39 cellular contexts compared by ENCODE assay signal in the genomic region with DNA sequence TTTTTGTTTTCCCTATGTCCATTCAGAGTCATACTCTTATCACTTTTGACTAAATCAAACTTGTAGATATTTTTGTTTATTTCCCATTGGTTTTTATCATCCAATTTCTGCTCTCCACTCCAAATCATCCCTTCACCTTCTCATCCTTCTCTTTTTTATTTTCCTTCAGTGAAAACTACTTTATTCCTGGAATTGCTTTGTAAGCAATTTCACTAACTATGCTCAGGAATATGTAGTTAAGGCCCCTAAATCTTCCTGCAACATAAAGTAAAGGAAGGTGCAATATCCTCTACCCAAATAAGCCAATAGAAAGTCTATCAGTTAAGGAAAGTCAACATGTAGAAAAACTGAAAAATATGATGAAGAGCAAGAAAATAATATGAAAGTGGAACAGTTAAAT.
"Had no signal": no experiment of that assay in that cellular context is flagged by ENCODE, and none has a peak within 500 bp of the region (broad histone marks: within the 10 kb centered on the region; RNA-seq: fewer than 3 reads in every experiment).

No MANE protein-coding gene starts in this region.

- H3K9me3 Mint-ChIP-seq: activated naive CD4-positive, alpha-beta T cell treated with anti-CD3 and anti-CD28 coated beads, Interleukin-2, amount 10 ng/mL, durations not matched to agents 7 days and 5 days; activated naive CD4-positive, alpha-beta T cell treated with anti-CD3 and anti-CD28 coated beads, Interleukin-2, amount 50 U/mL, for 24 hours; activated naive CD8-positive, alpha-beta T cell treated with anti-CD3 and anti-CD28 coated beads, Interleukin-2, amount 50 U/mL, for 24 hours; activated T-cell treated with anti-CD3 and anti-CD28 coated beads, Interleukin-2, amount 50 U/mL, for 24 hours; activated T-cell treated with anti-CD3 and anti-CD28 coated beads, Interleukin-2, amount 50 U/mL, for 4 hours; activated T-helper 17 cell treated with anti-CD3 and anti-CD28 coated beads, Interleukin-2, amount 50 U/mL, for 72 hours had no signal

- H3K27ac Mint-ChIP-seq: activated naive CD4-positive, alpha-beta T cell treated with anti-CD3 and anti-CD28 coated beads for 36 hours; activated naive CD4-positive, alpha-beta T cell treated with anti-CD3 and anti-CD28 coated beads, Interleukin-2, amount 10 ng/mL, durations not matched to agents 7 days and 5 days; activated naive CD4-positive, alpha-beta T cell treated with anti-CD3 and anti-CD28 coated beads, Interleukin-2, amount 50 U/mL, for 24 hours; activated naive CD4-positive, alpha-beta T cell treated with anti-CD3 and anti-CD28 coated beads, Interleukin-2, amount 50 U/mL, for 72 hours; activated naive CD8-positive, alpha-beta T cell; activated naive CD8-positive, alpha-beta T cell treated with anti-CD3 and anti-CD28 coated beads for 36 hours; activated naive CD8-positive, alpha-beta T cell treated with anti-CD3 and anti-CD28 coated beads, Interleukin-2, amount 10 ng/mL, durations not matched to agents 7 days and 5 days; activated naive CD8-positive, alpha-beta T cell treated with anti-CD3 and anti-CD28 coated beads, Interleukin-2, amount 50 U/mL, for 24 hours; activated T-cell treated with anti-CD3 and anti-CD28 coated beads, Interleukin-2, amount 50 U/mL, for 24 hours; activated T-cell treated with anti-CD3 and anti-CD28 coated beads, Interleukin-2, amount 50 U/mL, for 72 hours; activated T-helper 1 cell treated with anti-CD3 and anti-CD28 coated beads, Interleukin-12 subunit alpha, Interleukin-12 subunit beta, Interleukin-2, Interleukin-4 antibody, amounts not matched to agents 30 ng/mL and 10 ng/mL and 1 ng/mL, durations not matched to agents 14 hours and 24 hours and 36 hours; activated T-helper 17 cell treated with anti-CD3 and anti-CD28 coated beads, Interleukin-2, amount 50 U/mL, for 72 hours; activated T-helper 2 cell treated with anti-CD3 and anti-CD28 coated beads, Interferon-gamma antibody, Interleukin-2, Interleukin-4, amounts not matched to agents 10 μg/mL and 5 μg/mL and 100 μg/mL, durations not matched to agents 14 hours and 24 hours and 36 hours; brain had no signal

- H3K4me1 ChIP-seq: adrenal gland, ascending aorta, body of pancreas, breast epithelium had no signal

- H3K27ac ChIP-seq: adrenal gland, ascending aorta, body of pancreas, brain microvascular endothelial cell, breast epithelium, cardiac muscle cell had no signal

- H3K4me3 ChIP-seq: adrenal gland, ascending aorta, body of pancreas, breast epithelium, cardiac muscle cell had no signal

- ATAC-seq: activated naive CD4-positive, alpha-beta T cell treated with anti-CD3 and anti-CD28 coated beads, Interleukin-2, amount 50 U/mL, for 72 hours; activated naive CD8-positive, alpha-beta T cell treated with anti-CD3 and anti-CD28 coated beads, Interleukin-2, amount 50 U/mL, for 24 hours; activated T-cell treated with anti-CD3 and anti-CD28 coated beads, Interleukin-2, amount 50 U/mL, for 4 hours; activated T-cell treated with anti-CD3 and anti-CD28 coated beads, Interleukin-2, amount 50 U/mL, for 72 hours; activated T-helper 17 cell treated with anti-CD3 and anti-CD28 coated beads, Interleukin-2, amount 50 U/mL, for 72 hours; body of pancreas had no signal

- H3K36me3 ChIP-seq: adrenal gland, ascending aorta, brain microvascular endothelial cell, breast epithelium, cardiac muscle cell had no signal

- H3K27me3 ChIP-seq: adrenal gland, ascending aorta, body of pancreas, brain microvascular endothelial cell, breast epithelium, cardiac muscle cell had no signal

- H3K9me3 ChIP-seq: adrenal gland, ascending aorta, body of pancreas, breast epithelium had no signal

- H3K36me3 Mint-ChIP-seq: activated naive CD4-positive, alpha-beta T cell treated with anti-CD3 and anti-CD28 coated beads, Interleukin-2, amount 10 ng/mL, durations not matched to agents 7 days and 5 days; activated naive CD4-positive, alpha-beta T cell treated with anti-CD3 and anti-CD28 coated beads, Interleukin-2, amount 50 U/mL, for 24 hours; activated naive CD4-positive, alpha-beta T cell treated with anti-CD3 and anti-CD28 coated beads, Interleukin-2, amount 50 U/mL, for 72 hours; activated naive CD8-positive, alpha-beta T cell; activated naive CD8-positive, alpha-beta T cell treated with anti-CD3 and anti-CD28 coated beads for 36 hours; activated naive CD8-positive, alpha-beta T cell treated with anti-CD3 and anti-CD28 coated beads, Interleukin-2, amount 10 ng/mL, durations not matched to agents 7 days and 5 days; brain had no signal

- H3K4me3 Mint-ChIP-seq: activated naive CD4-positive, alpha-beta T cell treated with anti-CD3 and anti-CD28 coated beads for 36 hours; activated naive CD4-positive, alpha-beta T cell treated with anti-CD3 and anti-CD28 coated beads, Interleukin-2, amount 10 ng/mL, durations not matched to agents 7 days and 5 days; activated naive CD4-positive, alpha-beta T cell treated with anti-CD3 and anti-CD28 coated beads, Interleukin-2, amount 50 U/mL, for 24 hours; activated naive CD8-positive, alpha-beta T cell; activated naive CD8-positive, alpha-beta T cell treated with anti-CD3 and anti-CD28 coated beads for 36 hours; activated naive CD8-positive, alpha-beta T cell treated with anti-CD3 and anti-CD28 coated beads, Interleukin-2, amount 10 ng/mL, durations not matched to agents 7 days and 5 days; activated naive CD8-positive, alpha-beta T cell treated with anti-CD3 and anti-CD28 coated beads, Interleukin-2, amount 50 U/mL, for 24 hours; activated T-cell treated with anti-CD3 and anti-CD28 coated beads, Interleukin-2, amount 50 U/mL, for 24 hours; activated T-cell treated with anti-CD3 and anti-CD28 coated beads, Interleukin-2, amount 50 U/mL, for 4 hours; activated T-cell treated with anti-CD3 and anti-CD28 coated beads, Interleukin-2, amount 50 U/mL, for 72 hours; activated T-helper 1 cell treated with anti-CD3 and anti-CD28 coated beads, Interleukin-12 subunit alpha, Interleukin-12 subunit beta, Interleukin-2, Interleukin-4 antibody, amounts not matched to agents 30 ng/mL and 10 ng/mL and 1 ng/mL, durations not matched to agents 14 hours and 24 hours and 36 hours; activated T-helper 17 cell treated with anti-CD3 and anti-CD28 coated beads, Interleukin-2, amount 50 U/mL, for 72 hours; brain; central memory CD8-positive, alpha-beta T cell had no signal

- FAIRE-seq: astrocyte, bronchial epithelial cell had no signal

- H3K27me3 Mint-ChIP-seq: activated naive CD4-positive, alpha-beta T cell treated with anti-CD3 and anti-CD28 coated beads, Interleukin-2, amount 10 ng/mL, durations not matched to agents 7 days and 5 days; activated naive CD8-positive, alpha-beta T cell; activated naive CD8-positive, alpha-beta T cell treated with anti-CD3 and anti-CD28 coated beads for 36 hours; activated naive CD8-positive, alpha-beta T cell treated with anti-CD3 and anti-CD28 coated beads, Interleukin-2, amount 10 ng/mL, durations not matched to agents 7 days and 5 days; activated naive CD8-positive, alpha-beta T cell treated with anti-CD3 and anti-CD28 coated beads, Interleukin-2, amount 50 U/mL, for 24 hours; activated T-cell treated with anti-CD3 and anti-CD28 coated beads, Interleukin-2, amount 50 U/mL, for 24 hours; activated T-helper 17 cell treated with anti-CD3 and anti-CD28 coated beads, Interleukin-2, amount 50 U/mL, for 72 hours; central memory CD8-positive, alpha-beta T cell had no signal

- H3K4me1 Mint-ChIP-seq: activated naive CD4-positive, alpha-beta T cell treated with anti-CD3 and anti-CD28 coated beads, Interleukin-2, amount 10 ng/mL, durations not matched to agents 7 days and 5 days; activated naive CD4-positive, alpha-beta T cell treated with anti-CD3 and anti-CD28 coated beads, Interleukin-2, amount 50 U/mL, for 24 hours; activated naive CD8-positive, alpha-beta T cell treated with anti-CD3 and anti-CD28 coated beads for 36 hours; activated naive CD8-positive, alpha-beta T cell treated with anti-CD3 and anti-CD28 coated beads, Interleukin-2, amount 10 ng/mL, durations not matched to agents 7 days and 5 days; activated naive CD8-positive, alpha-beta T cell treated with anti-CD3 and anti-CD28 coated beads, Interleukin-2, amount 50 U/mL, for 24 hours; activated T-helper 17 cell treated with anti-CD3 and anti-CD28 coated beads, Interleukin-2, amount 50 U/mL, for 72 hours; central memory CD8-positive, alpha-beta T cell had no signal

- DNase-seq: activated effector memory CD4-positive, alpha-beta T cell treated with anti-CD3 and anti-CD28 coated beads, Interleukin-2, amount 50 U/mL, for 16 hours; activated effector memory CD4-positive, alpha-beta T cell treated with Interleukin-2 at 50 U/mL for 16 hours; activated gamma-delta T cell; activated gamma-delta T cell treated with Interleukin-2 at 50 U/mL for 16 hours; activated naive CD4-positive, alpha-beta T cell; activated naive CD4-positive, alpha-beta T cell treated with anti-CD3 and anti-CD28 coated beads for 36 hours; activated naive CD4-positive, alpha-beta T cell treated with anti-CD3 and anti-CD28 coated beads, Interleukin-2, amount 10 ng/mL, durations not matched to agents 7 days and 5 days; activated naive CD4-positive, alpha-beta T cell treated with anti-CD3 and anti-CD28 coated beads, Interleukin-2, amount 50 U/mL, for 16 hours; activated naive CD4-positive, alpha-beta T cell treated with Interleukin-2 at 50 U/mL for 16 hours; activated naive CD8-positive, alpha-beta T cell treated with anti-CD3 and anti-CD28 coated beads for 36 hours; activated naive CD8-positive, alpha-beta T cell treated with anti-CD3 and anti-CD28 coated beads, Interleukin-2, amount 10 ng/mL, durations not matched to agents 7 days and 5 days; activated naive CD8-positive, alpha-beta T cell treated with anti-CD3 and anti-CD28 coated beads, Interleukin-2, amount 50 U/mL, for 24 hours; activated T-cell treated with anti-CD3 and anti-CD28 coated beads, Interleukin-2, amount 50 U/mL, for 24 hours; activated T-cell treated with anti-CD3 and anti-CD28 coated beads, Interleukin-2, amount 50 U/mL, for 4 hours; activated T-cell treated with anti-CD3 and anti-CD28 coated beads, Interleukin-2, amount 50 U/mL, for 48 hours; activated T-cell treated with anti-CD3 and anti-CD28 coated beads, Interleukin-2, amount 50 U/mL, for 72 hours; adrenal gland; amniotic stem cell; amygdala; anterior cingulate cortex; aorta; body of pancreas; brain microvascular endothelial cell; caudate nucleus; central memory CD4-positive, alpha-beta T cell; cerebellar nuclear complex had no signal
